15 cellular contexts compared by ENCODE assay signal in the genomic region with DNA sequence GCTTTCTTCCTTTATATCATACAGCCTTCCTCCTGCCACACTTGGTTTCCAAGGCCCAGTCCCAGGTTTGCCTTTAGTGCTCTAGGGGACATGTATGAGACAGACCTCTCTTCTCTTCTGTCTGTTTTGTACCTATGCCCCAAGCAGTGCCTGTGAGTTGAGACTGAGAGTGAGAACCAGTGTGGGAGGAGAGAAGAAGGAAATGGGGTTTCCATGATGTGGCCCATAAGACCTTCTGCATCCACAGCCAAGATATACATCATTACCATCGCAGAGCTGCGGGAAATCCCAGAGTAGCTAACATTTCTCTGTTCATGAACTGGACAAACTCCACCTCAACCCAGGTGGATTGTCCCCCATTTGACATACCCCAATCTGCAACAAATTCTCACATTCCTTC. TPM values are rescaled to one million over a fixed set of nuclear protein-coding genes. Genes with fewer than 3 reads are reported as not detected.
DNase-seq lines count a peak whose midpoint lies in the region.
"Had no signal": no experiment of that assay in that cellular context is flagged by ENCODE, and none has a peak within 500 bp of the region (broad histone marks: within the 10 kb centered on the region; RNA-seq: fewer than 3 reads in every experiment).

No MANE protein-coding gene starts in this region.

- no peaks in the 10 kb centered on the region for H3K9me3 Mint-ChIP-seq in immature natural killer cell

- peaks cover 1 to 5% (median 3%) of the 10 kb centered on the region in 3 donors for H3K27me3 Mint-ChIP-seq in immature natural killer cell (ENCODE audit: low read depth in 3 of 3)

- peaks cover 90 to 95% of the 10 kb centered on the region in 2 donors for H3K4me1 Mint-ChIP-seq in immature natural killer cell

- peaks cover 6 to 35% (median 30%) of the 10 kb centered on the region in 3 donors for H3K36me3 Mint-ChIP-seq in immature natural killer cell

- H3K4me3 Mint-ChIP-seq in immature natural killer cell: peak overlapping the region in 4 of 5 donors; percentile 82 to 96 (median 90)

- peak; percentile 60 for DNase-seq in activated naive CD4-positive, alpha-beta T cell treated with Interleukin-2 at 50 U/mL for 16 hours
- no peak for DNase-seq in activated naive CD4-positive, alpha-beta T cell (lab: John Stamatoyannopoulos, UW)
- DNase-seq in activated CD4-positive, alpha-beta T cell treated with anti-CD3 and anti-CD28 coated beads, Interleukin-2, amount 50 U/mL, for 4 hours: peak; percentile 41 to 53
- DNase-seq in immature natural killer cell (no peak), NCI-H774 (lab: John Stamatoyannopoulos, UW) (no peak), NCI-H345 (lab: John Stamatoyannopoulos, UW) (no peak), posterior cingulate gyrus (no peak), glomerular visceral epithelial cell (ENCODE audit: extremely low spot score) (no peak)
- DNase-seq: ACHN, dorsolateral prefrontal cortex, head of caudate nucleus, left ventricle myocardium superior, NCI-H1694 treated with DMSO at 0.1 percent for 48 hours, uterus had no signal

- peak overlapping the region in 5 of 6 donors; percentile 55 to 95 (median 92) for H3K27ac Mint-ChIP-seq in immature natural killer cell

- intact Hi-C loops in posterior cingulate gyrus (cut with DNase I): no loop called here

RNA-seq across cellular contexts. Expression of a gene that starts 2.8 kb away (rescaled TPM):
- 10 to 100 TPM; 29.5 to 65.7 (median 33.1) TPM for polyA plus RNA-seq in immature natural killer cell

RNA-seq across cellular contexts. Expression of a gene that starts 38.0 kb away (rescaled TPM):
- polyA plus RNA-seq in immature natural killer cell: not detected
- polyA plus RNA-seq: adipose tissue had no signal

Comparison
In these comparisons a context has a peak if more than half of its experiments do, and no peak if none do; other contexts are left out.
1. DNase-seq: peak in activated naive CD4-positive, alpha-beta T cell treated with Interleukin-2 at 50 U/mL for 16 hours (single experiment) and activated CD4-positive, alpha-beta T cell treated with anti-CD3 and anti-CD28 coated beads, Interleukin-2, amount 50 U/mL, for 4 hours (2 of 2); none in activated naive CD4-positive, alpha-beta T cell (0 of 4), immature natural killer cell (0 of 3), NCI-H774 (single experiment), NCI-H345 (single experiment), posterior cingulate gyrus (0 of 10) and glomerular visceral epithelial cell (single experiment).